Comparison of ENCODE assay signal across 24 cellular contexts in the genomic region with DNA sequence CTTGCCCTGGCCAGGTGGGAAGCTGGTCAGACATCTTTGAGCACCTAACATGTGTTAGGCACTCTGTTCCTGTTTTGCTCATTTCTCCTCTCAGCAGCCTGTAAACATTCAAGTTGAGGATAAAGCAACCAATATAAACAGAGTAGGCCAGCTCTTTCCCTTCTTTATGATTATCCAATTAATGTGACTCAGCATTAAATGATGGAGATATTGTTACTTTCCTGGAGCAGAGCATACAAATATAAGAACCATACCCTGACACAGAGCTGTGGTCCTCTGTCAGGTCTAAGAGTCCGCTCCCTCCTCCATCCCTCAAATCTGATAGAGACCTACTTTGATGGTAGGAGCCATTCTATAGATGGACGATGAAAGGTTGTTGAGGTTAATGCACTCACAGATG.
"Had no signal": no experiment of that assay in that cellular context is flagged by ENCODE, and none has a peak within 500 bp of the region (broad histone marks: within the 10 kb centered on the region; RNA-seq: fewer than 3 reads in every experiment).

No MANE protein-coding gene starts in this region.

- H3K9me3 ChIP-seq: lower lobe of right lung, suprapubic skin, transverse colon, vagina had no signal

- ATAC-seq: foreskin keratinocyte; left ventricle myocardium superior; lower lobe of right lung; naive thymus-derived CD4-positive, alpha-beta T cell; sciatic nerve; stimulated activated naive CD8-positive, alpha-beta T cell treated with anti-CD3 and anti-CD28 coated beads, Interleukin-15, amount 100 ng/mL, for 72 hours had no signal

- H3K27me3 ChIP-seq: foreskin keratinocyte, neural progenitor cell, suprapubic skin, vagina had no signal

- H3K4me3 Mint-ChIP-seq: memory B cell; naive thymus-derived CD4-positive, alpha-beta T cell; nephron; neural progenitor cell; stimulated activated naive CD8-positive, alpha-beta T cell treated with anti-CD3 and anti-CD28 coated beads, Interleukin-15, amount 100 ng/mL, for 72 hours had no signal

- DNase-seq: dermis blood vessel endothelial cell; effector memory CD4-positive, alpha-beta T cell; foreskin keratinocyte; left ventricle myocardium superior; lower lobe of right lung; midbrain; naive thymus-derived CD4-positive, alpha-beta T cell; stimulated activated CD4-positive, alpha-beta T cell treated with anti-CD3 and anti-CD28 coated beads, Interleukin-12 subunit alpha, Interleukin-12 subunit beta, amount 100 ng/mL, for 4 hours; stimulated activated CD4-positive, alpha-beta T cell treated with anti-CD3 and anti-CD28 coated beads, Interleukin-1b, Interleukin-23, amount 100 ng/mL, for 48 hours; stimulated activated CD4-positive, alpha-beta T cell treated with anti-CD3 and anti-CD28 coated beads, Interleukin-4, amount 100 ng/mL, for 1 hour; stimulated activated CD8-positive, alpha-beta memory T cell treated with anti-CD3 and anti-CD28 coated beads, Interleukin-4, amount 100 ng/mL, for 48 hours; stimulated activated naive CD4-positive, alpha-beta T cell; stimulated activated naive CD8-positive, alpha-beta T cell treated with anti-CD3 and anti-CD28 coated beads, Interleukin-15, amount 100 ng/mL, for 72 hours; transverse colon had no signal

- H3K4me1 Mint-ChIP-seq: memory B cell had no signal

- H3K4me2 ChIP-seq: neural progenitor cell, smooth muscle cell had no signal

- H3K9ac ChIP-seq: neural progenitor cell, parathyroid adenoma had no signal

- H3K27ac ChIP-seq: coronary artery, foreskin keratinocyte, lower lobe of right lung, neural progenitor cell, parathyroid adenoma, suprapubic skin, transverse colon, vagina had no signal

- H3K4me1 ChIP-seq: parathyroid adenoma, transverse colon had no signal

- H3K9me3 Mint-ChIP-seq: memory B cell; naive thymus-derived CD4-positive, alpha-beta T cell; nephron; neural progenitor cell; stimulated activated naive CD8-positive, alpha-beta T cell treated with anti-CD3 and anti-CD28 coated beads, Interleukin-15, amount 100 ng/mL, for 72 hours had no signal

- H3K79me2 ChIP-seq: parathyroid adenoma had no signal

- H3K36me3 ChIP-seq: lower lobe of right lung, neural progenitor cell, suprapubic skin, transverse colon, vagina had no signal

- H3K36me3 Mint-ChIP-seq: memory B cell; naive thymus-derived CD4-positive, alpha-beta T cell; neural progenitor cell had no signal

- H3K4me3 ChIP-seq: coronary artery, lower lobe of right lung, neural progenitor cell, smooth muscle cell, suprapubic skin, transverse colon, vagina had no signal

- H2AFZ ChIP-seq: neural progenitor cell, parathyroid adenoma had no signal

- H3K27ac Mint-ChIP-seq: memory B cell; naive thymus-derived CD4-positive, alpha-beta T cell; nephron; neural progenitor cell; progenitor cell of endocrine pancreas had no signal
